26 cellular contexts compared by ENCODE assay signal in genomic region chr13:41152005-41152404, GRCh38. TPM values are rescaled to one million over a fixed set of nuclear protein-coding genes. Genes with fewer than 3 reads are reported as not detected.
DNase-seq lines count a peak whose midpoint lies in the region; ATAC-seq, FAIRE-seq and TF ChIP-seq lines count a peak whose summit lies in the region.
"Had no signal": no experiment of that assay in that cellular context is flagged by ENCODE, and none has a peak within 500 bp of the region (broad histone marks: within the 10 kb centered on the region; RNA-seq: fewer than 3 reads in every experiment).

No MANE protein-coding gene starts in this region.

- no peak for TF ChIP-seq EP300 in H1 (IDR thresholded peaks at IDR 0.05; ENCODE audit: borderline replicate concordance in 1 of 2, low read depth in 2 of 2, low read length in 2 of 2)

- H3K23me2 ChIP-seq in H1 (ENCODE audit: low read depth, low read length): no peaks in the 10 kb centered on the region

- H3K4me3 ChIP-seq in HCT116 (replicated peaks in 1 of 2; ENCODE audit: low read depth in 1 of 2, low read length in 2 of 2) (no peak overlapping the region), HEK293 (ENCODE audit: low read depth, low read length) (no peak overlapping the region), H1 (ENCODE audit: extremely low read depth in 1 of 4, insufficient read depth in 2 of 4, low read depth in 3 of 4, low read length in 4 of 4) (no peak overlapping the region)
- H3K4me3 ChIP-seq: BLaER1, GM12878 had no signal

- POLR2A ChIA-PET in HCT116 (lab: Charles Lee) (no interaction called here), HEK293 (lab: Yijun Ruan, JAX) (no interaction called here), H1 (lab: Charles Lee; ENCODE audit: partially characterized antibody) (no interaction called here)

- no peak for TF ChIP-seq CTCF in HCT116 (IDR thresholded peaks at IDR 0.05 in 2 of 3, conservative IDR thresholded peaks at IDR 0.05 in 1 of 3; ENCODE audit: borderline replicate concordance in 1 of 3, insufficient read depth in 1 of 3, low read depth in 2 of 3, low read length in 2 of 3)
- no peak for TF ChIP-seq CTCF in HEK293 (tag by site-specific recombination; IDR thresholded peaks at IDR 0.05)
- TF ChIP-seq CTCF in H1 (IDR thresholded peaks at IDR 0.05; ENCODE audit: control extremely low read depth in 1 of 3, insufficient read depth in 1 of 3, low read depth in 1 of 3, low read length in 3 of 3): no peak

- CTCF ChIA-PET in HCT116 (lab: Charles Lee): no interaction called here
- CTCF ChIA-PET in HEK293 (lab: Yijun Ruan, JAX): interaction anchor here (1.2 kb wide), 1 partner anchor 71 kb away, joined by 4 read pairs; no protein-coding TSS in a partner anchor
- CTCF ChIA-PET in H1 (lab: Charles Lee; ENCODE audit: partially characterized antibody): interaction anchor here (1.6 kb wide), 2 partner anchors 9 to 70 kb away, joined by 3 to 6 read pairs; no protein-coding TSS in a partner anchor

- no peak overlapping the region for H3K18ac ChIP-seq in H1 (ENCODE audit: extremely low read depth, low read length)

- H3K27me3 ChIP-seq in HCT116 (ENCODE audit: insufficient read depth, low read length) (no peaks in the 10 kb centered on the region), H1 (replicated peaks in 1 of 4; ENCODE audit: control insufficient read depth in 3 of 4, extremely low read depth in 1 of 4, insufficient read depth in 3 of 4, low read length in 3 of 4) (no peaks in the 10 kb centered on the region)
- H3K27me3 ChIP-seq: BE2C, BLaER1 had no signal

- H3K4me1 ChIP-seq in HCT116 (ENCODE audit: control insufficient read depth in 1 of 2, insufficient read depth in 2 of 2, low read length in 2 of 2): no peaks in the 10 kb centered on the region
- H3K4me1 ChIP-seq in HEK293 (ENCODE audit: control insufficient read depth, insufficient read depth, low read length): no peaks in the 10 kb centered on the region
- peaks cover 0 to 7% (median 0%) of the 10 kb centered on the region in 4 experiments; a peak in 2 of 7 replicates for H3K4me1 ChIP-seq in H1 (replicated peaks in 1 of 4; ENCODE audit: control insufficient read depth in 3 of 4, insufficient read depth in 4 of 4, low read length in 3 of 4)
- H3K4me1 ChIP-seq: BE2C, BLaER1 had no signal

- H3K79me1 ChIP-seq in H1 (ENCODE audit: low read depth, low read length): no peaks in the 10 kb centered on the region

- H3K23ac ChIP-seq in H1 (ENCODE audit: insufficient read length): no peak overlapping the region

- FAIRE-seq in H1 (lab: Jason Lieb, UNC): no peak
- FAIRE-seq: A204.1, GM12878, GM12892, GM18507, GM19239 had no signal

- no peak overlapping the region for H2BK120ac ChIP-seq in H1 (replicated peaks; ENCODE audit: low read depth, low read length)

- H4K91ac ChIP-seq in H1 (replicated peaks; ENCODE audit: insufficient read length, low read length): no peak overlapping the region

- H3K36me3 ChIP-seq in HCT116 (ENCODE audit: control insufficient read depth in 1 of 2, insufficient read depth in 2 of 2, low read length in 2 of 2) (peaks cover 0 to 19% of the 10 kb centered on the region in 2 experiments; a peak in 1 of 4 replicates), HEK293 (ENCODE audit: control insufficient read depth in 2 of 2, insufficient read depth in 1 of 2, low read length in 2 of 2) (no peaks in the 10 kb centered on the region), H1 (ENCODE audit: control insufficient read depth in 2 of 4, insufficient read depth in 4 of 4, low read length in 3 of 4) (peaks cover 0 to 18% (median 3%) of the 10 kb centered on the region in 4 experiments; a peak in 4 of 8 replicates)
- H3K36me3 ChIP-seq: BE2C had no signal

- DNase-seq in HCT116 (ENCODE audit: low read depth, low spot score) (no peak), H1 (ENCODE audit: low read depth in 1 of 2, low spot score in 2 of 2) (no peak), NCI-H1694 (lab: John Stamatoyannopoulos, UW) (no peak)
- DNase-seq: 8988T; ACHN; BE2C; C1 segment of cervical spinal cord; CD4-positive, alpha-beta memory T cell; CD4-positive, CD25-positive, alpha-beta regulatory T cell; CD8-positive, alpha-beta memory T cell; COR-L47; DMS 273 treated with DMSO at 0.1 percent for 48 hours; DMS153; DMS53; DMS79; DND-41; EL; GDM1 had no signal

- no peak overlapping the region for H2BK5ac ChIP-seq in H1 (ENCODE audit: low read depth, low read length)

- H2BK15ac ChIP-seq in H1 (ENCODE audit: low read length): no peak overlapping the region

- intact Hi-C loops in HCT116 (cut with micrococcal nuclease): no loop called here

- H4K8ac ChIP-seq in H1 (ENCODE audit: extremely low read depth, insufficient read depth, low read length): no peak overlapping the region

- ATAC-seq in HCT116 (no peak), GM18519 (IDR thresholded peaks at IDR 0.05; ENCODE audit: low FRiP score, unreplicated experiment) (no peak)
- ATAC-seq: GM12878 had no signal

- RAD21 ChIA-PET in HCT116 (lab: Charles Lee; ENCODE audit: low non-redundant PET in 1 of 2, low total read pairs in 2 of 2, uncharacterized antibody in 2 of 2, unreplicated experiment in 2 of 2): no interaction called here

- H3K4ac ChIP-seq in H1 (replicated peaks; ENCODE audit: insufficient read length, low read depth, low read length): no peak overlapping the region

- no peaks in the 10 kb centered on the region for H3K9me2 ChIP-seq in HCT116 (ENCODE audit: insufficient read depth)

- H3K14ac ChIP-seq in H1 (ENCODE audit: insufficient read length): no peak overlapping the region

- 90% methylated on average over 3 of the region's 3 CpGs; no CpG with 5 or more reads in 1 of the 2 experiments for WGBS in H1 (ENCODE audit: extremely low coverage in 1 of 2, insufficient coverage in 1 of 2, insufficient read length in 1 of 2, insufficient replicate concordance in 2 of 2, low coverage in 1 of 2, low lambda C conversion rate in 2 of 2, missing lambda C conversion rate in 1 of 2), 2 experiments

- H2BK20ac ChIP-seq in H1 (ENCODE audit: low read length): 0 out of 2 replicates have a peak overlapping the region, but pooled peaks have one; percentile 77

- H3K4me2 ChIP-seq in HCT116 (ENCODE audit: low read length): no peak overlapping the region
- no peak overlapping the region for H3K4me2 ChIP-seq in H1 (ENCODE audit: insufficient read depth in 1 of 2, low read depth in 2 of 2, low read length in 2 of 2)
- H3K4me2 ChIP-seq: BLaER1 had no signal

- TF ChIP-seq RAD21 in HCT116 (IDR thresholded peaks at IDR 0.05; ENCODE audit: low read depth) (no peak), H1 (IDR thresholded peaks at IDR 0.05 in 1 of 2, conservative IDR thresholded peaks at IDR 0.05 in 1 of 2; ENCODE audit: low read depth in 2 of 2, low read length in 2 of 2) (no peak)

- H2BK12ac ChIP-seq in H1 (ENCODE audit: low read depth, low read length): no peak overlapping the region

- no peak for TF ChIP-seq POLR2A in HCT116 (IDR thresholded peaks at IDR 0.05; ENCODE audit: borderline replicate concordance, extremely low read depth, insufficient read depth, insufficient read length)
- no peak for TF ChIP-seq POLR2A in H1 (IDR thresholded peaks at IDR 0.05; ENCODE audit: control extremely low read depth in 1 of 2, low read depth in 2 of 2, low read length in 2 of 2)

- H3K79me2 ChIP-seq in HCT116 (ENCODE audit: insufficient read depth, low read length): no peaks in the 10 kb centered on the region
- no peaks in the 10 kb centered on the region for H3K79me2 ChIP-seq in H1 (ENCODE audit: control insufficient read depth in 1 of 2, insufficient read depth in 2 of 2, low read length in 2 of 2)

- H3K56ac ChIP-seq in H1 (replicated peaks; ENCODE audit: insufficient read length, low read depth, low read length): no peak overlapping the region

- H4K5ac ChIP-seq in H1 (ENCODE audit: insufficient read length, low read depth, low read length): no peak overlapping the region

- no TSS peak for BruUV-seq in HCT116 (replicated peaks; lab: Mats Ljungman, UMichigan)

- H3K9ac ChIP-seq in HCT116 (ENCODE audit: low read length): no peak overlapping the region
- H3K9ac ChIP-seq in H1 (replicated peaks in 1 of 4; ENCODE audit: extremely low read depth in 1 of 4, low read depth in 3 of 4, low read length in 3 of 4): no peak overlapping the region
- H3K9ac ChIP-seq: BLaER1 had no signal

- H4K20me1 ChIP-seq in HCT116 (ENCODE audit: insufficient read depth) (no peaks in the 10 kb centered on the region), H1 (replicated peaks in 1 of 2; ENCODE audit: control insufficient read depth in 1 of 2, insufficient read depth in 2 of 2, low read length in 2 of 2) (no peaks in the 10 kb centered on the region)
- H4K20me1 ChIP-seq: BLaER1 had no signal

- no peak overlapping the region for H2AK5ac ChIP-seq in H1 (ENCODE audit: low read depth, low read length)

- H2AFZ ChIP-seq in HCT116 (ENCODE audit: low read depth, low read length, poor library complexity, severe bottlenecking): no peak overlapping the region
- no peak overlapping the region for H2AFZ ChIP-seq in H1 (ENCODE audit: low read length)

- H3K27ac ChIP-seq in HCT116 (ENCODE audit: low read depth, low read length) (no peak overlapping the region), HEK293 (ENCODE audit: extremely low read depth, low read depth, low read length) (no peak overlapping the region), H1 (ENCODE audit: low read depth, low read length) (no peak overlapping the region)
- H3K27ac ChIP-seq: BLaER1 had no signal

- H3K9me3 ChIP-seq in HCT116 (ENCODE audit: control insufficient read depth in 1 of 2, insufficient read depth in 1 of 2, low read depth in 1 of 2, low read length in 2 of 2): peaks cover 41 to 45% of the 10 kb centered on the region in 2 experiments
- H3K9me3 ChIP-seq in HEK293 (ENCODE audit: control insufficient read depth, insufficient read depth, low read depth, low read length): no peaks in the 10 kb centered on the region
- peaks cover 27 to 30% of the 10 kb centered on the region in 2 experiments for H3K9me3 ChIP-seq in H1 (ENCODE audit: insufficient read depth in 2 of 2, low read depth in 1 of 2, low read length in 1 of 2)
- H3K9me3 ChIP-seq: BE2C had no signal

RNA-seq across cellular contexts. Expression of gene KBTBD6, which starts 19.4 kb away (rescaled TPM):
- 9.1 TPM for total RNA-seq in HCT116 (2021; ENCODE audit: unreplicated experiment)
- polyA plus RNA-seq in HCT116 (2012): 2.5 and 3.8 TPM in 2 replicates
- total RNA-seq in H1 (2021; fragmentation: NEBNext Ultra II Directional; extraction: Animal tissue kit (Norgen Biotek cat#: 25700)): 10.2 and 11.3 TPM in 2 replicates
- polyA plus RNA-seq in H1 (2011; rRNA removed): 4.5 and 5.4 TPM in 2 replicates
- polyA plus RNA-seq in H1 (2011; cell fraction: cytosol; rRNA removed): 5.2 TPM
- 3.7 TPM for polyA plus RNA-seq in H1 (2011; cell fraction: nucleus; rRNA removed)
- polyA plus RNA-seq in H1 (2012, experiment 1 of 2): 4.4 to 6.2 TPM (median 5.7 TPM) in 4 replicates
- polyA plus RNA-seq in H1 (2012, experiment 2 of 2): 0.81 TPM
- 4.8 TPM for polyA plus RNA-seq in H1 (2013, experiment 1 of 2)
- 4.5 TPM for polyA plus RNA-seq in H1 (2013, experiment 2 of 2)
- polyA minus RNA-seq in H1 (2011; rRNA and poly(A)+ RNA removed): 15.7 and 16.6 TPM in 2 replicates
- 8.9 TPM for polyA minus RNA-seq in H1 (2011; cell fraction: cytosol; rRNA and poly(A)+ RNA removed)
- polyA minus RNA-seq in H1 (2011; cell fraction: nucleus; rRNA and poly(A)+ RNA removed): 9.7 TPM

RNA-seq across cellular contexts. Expression of gene KBTBD7, which starts 42.4 kb away (rescaled TPM):
- 6.2 TPM for total RNA-seq in HCT116 (2021; ENCODE audit: unreplicated experiment)
- 2.6 and 2.7 TPM in 2 replicates for polyA plus RNA-seq in HCT116 (2012)
- total RNA-seq in H1 (2021; fragmentation: NEBNext Ultra II Directional; extraction: Animal tissue kit (Norgen Biotek cat#: 25700)): 17.3 and 17.4 TPM in 2 replicates
- polyA plus RNA-seq in H1 (2011; rRNA removed): 10.2 and 10.6 TPM in 2 replicates
- polyA plus RNA-seq in H1 (2011; cell fraction: cytosol; rRNA removed): 10.4 TPM
- polyA plus RNA-seq in H1 (2011; cell fraction: nucleus; rRNA removed): 10.2 TPM
- 8.3 to 11.5 TPM (median 9.7 TPM) in 4 replicates for polyA plus RNA-seq in H1 (2012, experiment 1 of 2)
- 1.1 TPM for polyA plus RNA-seq in H1 (2012, experiment 2 of 2)
- 10.1 TPM for polyA plus RNA-seq in H1 (2013, experiment 1 of 2)
- polyA plus RNA-seq in H1 (2013, experiment 2 of 2): 9.8 TPM
- 32.5 and 37.6 TPM in 2 replicates for polyA minus RNA-seq in H1 (2011; rRNA and poly(A)+ RNA removed)
- 13.9 TPM for polyA minus RNA-seq in H1 (2011; cell fraction: cytosol; rRNA and poly(A)+ RNA removed)
- polyA minus RNA-seq in H1 (2011; cell fraction: nucleus; rRNA and poly(A)+ RNA removed): 16.3 TPM
